In the genomic region with DNA sequence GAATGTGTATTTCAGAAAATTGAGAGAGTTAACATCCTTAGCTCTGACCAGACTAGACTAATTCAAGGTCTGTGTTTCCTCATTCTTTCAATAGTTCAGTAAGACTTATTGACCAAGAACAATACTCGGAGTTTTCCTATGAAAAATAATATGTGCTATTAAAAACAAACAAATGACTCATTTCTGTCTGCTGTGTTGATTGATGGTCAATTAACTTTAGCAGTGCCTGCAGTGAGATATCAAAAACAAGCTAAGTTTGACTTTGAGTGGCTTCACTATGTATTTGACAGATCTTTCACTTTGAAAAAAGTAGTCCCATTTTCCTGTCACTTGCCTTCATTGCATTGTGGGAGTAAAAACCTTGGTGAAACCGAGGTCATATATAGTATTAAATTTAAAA, we compare ENCODE assay signal across 26 cellular contexts.
"Had no signal": no experiment of that assay in that cellular context is flagged by ENCODE, and none has a peak within 500 bp of the region (broad histone marks: within the 10 kb centered on the region; RNA-seq: fewer than 3 reads in every experiment).

No MANE protein-coding gene starts in this region.

- H3K9me3 ChIP-seq: body of pancreas, colonic mucosa, heart right ventricle, ovary, upper lobe of right lung had no signal

- H3K36me3 ChIP-seq: colonic mucosa, heart right ventricle, ovary, upper lobe of right lung had no signal

- H3K36me3 Mint-ChIP-seq: activated naive CD8-positive, alpha-beta T cell; natural killer cell; stimulated activated effector memory CD8-positive, alpha-beta T cell treated with anti-CD3 and anti-CD28 coated beads, Interleukin-12 subunit alpha, Interleukin-12 subunit beta, amount 100 ng/mL, for 72 hours had no signal

- H3K4me1 ChIP-seq: body of pancreas, colonic mucosa, heart right ventricle, upper lobe of right lung had no signal

- H3K27me3 Mint-ChIP-seq: activated B cell treated with CpG ODN at 0.5 μM for 24 hours; activated CD8-positive, alpha-beta T cell treated with anti-CD3 and anti-CD28 coated beads for 36 hours; activated naive CD8-positive, alpha-beta T cell; progenitor cell of endocrine pancreas; stimulated activated naive CD8-positive, alpha-beta T cell treated with anti-CD3 and anti-CD28 coated beads, Interleukin-15, Interleukin-2, amounts not matched to agents 100 ng/mL and 50 ng/mL, for 24 hours had no signal

- H3K9me3 Mint-ChIP-seq: activated B cell treated with CpG ODN at 0.5 μM for 24 hours; activated CD8-positive, alpha-beta T cell treated with anti-CD3 and anti-CD28 coated beads for 36 hours; activated T-cell treated with anti-CD3 and anti-CD28 coated beads, Interleukin-2, amount 50 U/mL, for 4 hours; activated T-helper 2 cell treated with anti-CD3 and anti-CD28 coated beads, Interferon-gamma antibody, Interleukin-2, Interleukin-4, amounts not matched to agents 10 μg/mL and 5 μg/mL and 100 μg/mL, durations not matched to agents 14 hours and 24 hours and 36 hours; natural killer cell; stimulated activated naive CD8-positive, alpha-beta T cell treated with anti-CD3 and anti-CD28 coated beads, Interleukin-15, Interleukin-2, amounts not matched to agents 100 ng/mL and 50 ng/mL, for 24 hours; T-helper 2 cell treated with Interferon-gamma antibody and Interleukin-4, amounts not matched to agents 5 μg/mL and 100 μg/mL, for 36 hours had no signal

- ATAC-seq: activated CD8-positive, alpha-beta T cell treated with anti-CD3 and anti-CD28 coated beads for 36 hours; activated T-cell treated with anti-CD3 and anti-CD28 coated beads, Interleukin-2, amount 50 U/mL, for 4 hours; body of pancreas; esophagus mucosa; heart right ventricle; natural killer cell; sciatic nerve; stimulated activated effector memory CD8-positive, alpha-beta T cell treated with anti-CD3 and anti-CD28 coated beads, Interleukin-12 subunit alpha, Interleukin-12 subunit beta, amount 100 ng/mL, for 72 hours; upper lobe of right lung had no signal

- H3K4me3 ChIP-seq: body of pancreas, colonic mucosa, dorsolateral prefrontal cortex, heart right ventricle, ovary, skin epidermis, upper lobe of right lung had no signal

- H3K27me3 ChIP-seq: body of pancreas, colonic mucosa, heart right ventricle, ovary, upper lobe of right lung had no signal

- H3K27ac Mint-ChIP-seq: activated B cell treated with CpG ODN at 0.5 μM for 24 hours; activated CD8-positive, alpha-beta T cell treated with anti-CD3 and anti-CD28 coated beads for 36 hours; activated naive CD8-positive, alpha-beta T cell; activated T-helper 2 cell treated with anti-CD3 and anti-CD28 coated beads, Interferon-gamma antibody, Interleukin-2, Interleukin-4, amounts not matched to agents 10 μg/mL and 5 μg/mL and 100 μg/mL, durations not matched to agents 14 hours and 24 hours and 36 hours; natural killer cell; progenitor cell of endocrine pancreas; stimulated activated effector memory CD8-positive, alpha-beta T cell treated with anti-CD3 and anti-CD28 coated beads, Interleukin-12 subunit alpha, Interleukin-12 subunit beta, amount 100 ng/mL, for 72 hours; stimulated activated naive CD8-positive, alpha-beta T cell treated with anti-CD3 and anti-CD28 coated beads, Interleukin-15, Interleukin-2, amounts not matched to agents 100 ng/mL and 50 ng/mL, for 24 hours; T-helper 2 cell treated with Interferon-gamma antibody and Interleukin-4, amounts not matched to agents 5 μg/mL and 100 μg/mL, for 36 hours had no signal

- H3K27ac ChIP-seq: body of pancreas, colonic mucosa, dorsolateral prefrontal cortex, heart right ventricle, ovary, skin epidermis, upper lobe of right lung had no signal

- H3K4me1 Mint-ChIP-seq: activated B cell treated with CpG ODN at 0.5 μM for 24 hours; natural killer cell; stimulated activated effector memory CD8-positive, alpha-beta T cell treated with anti-CD3 and anti-CD28 coated beads, Interleukin-12 subunit alpha, Interleukin-12 subunit beta, amount 100 ng/mL, for 72 hours had no signal

- DNase-seq: activated B cell treated with CpG ODN at 0.5 μM for 24 hours; activated CD4-positive, alpha-beta T cell treated with anti-CD3 and anti-CD28 coated beads, Interleukin-2, amount 50 U/mL, for 1 hour; activated CD8-positive, alpha-beta T cell treated with anti-CD3 and anti-CD28 coated beads for 36 hours; activated naive CD4-positive, alpha-beta T cell; activated T-cell treated with anti-CD3 and anti-CD28 coated beads, Interleukin-2, amount 50 U/mL, for 4 hours; anterior cingulate cortex; body of pancreas; colonic mucosa; dorsolateral prefrontal cortex; foreskin fibroblast; heart right ventricle; mesenchymal stem cell; natural killer cell; ovary; retina; stimulated activated CD4-positive, alpha-beta T cell treated with anti-CD3 and anti-CD28 coated beads, Interleukin-4, amount 100 ng/mL, for 24 hours; upper lobe of right lung had no signal

- H3K4me3 Mint-ChIP-seq: activated B cell treated with CpG ODN at 0.5 μM for 24 hours; activated CD8-positive, alpha-beta T cell treated with anti-CD3 and anti-CD28 coated beads for 36 hours; activated naive CD8-positive, alpha-beta T cell; activated T-cell treated with anti-CD3 and anti-CD28 coated beads, Interleukin-2, amount 50 U/mL, for 4 hours; natural killer cell; stimulated activated effector memory CD8-positive, alpha-beta T cell treated with anti-CD3 and anti-CD28 coated beads, Interleukin-12 subunit alpha, Interleukin-12 subunit beta, amount 100 ng/mL, for 72 hours; stimulated activated naive CD8-positive, alpha-beta T cell treated with anti-CD3 and anti-CD28 coated beads, Interleukin-15, Interleukin-2, amounts not matched to agents 100 ng/mL and 50 ng/mL, for 24 hours; T-helper 2 cell treated with Interferon-gamma antibody and Interleukin-4, amounts not matched to agents 5 μg/mL and 100 μg/mL, for 36 hours had no signal
